Comparison of ENCODE assay signal across 16 cellular contexts in the genomic region with DNA sequence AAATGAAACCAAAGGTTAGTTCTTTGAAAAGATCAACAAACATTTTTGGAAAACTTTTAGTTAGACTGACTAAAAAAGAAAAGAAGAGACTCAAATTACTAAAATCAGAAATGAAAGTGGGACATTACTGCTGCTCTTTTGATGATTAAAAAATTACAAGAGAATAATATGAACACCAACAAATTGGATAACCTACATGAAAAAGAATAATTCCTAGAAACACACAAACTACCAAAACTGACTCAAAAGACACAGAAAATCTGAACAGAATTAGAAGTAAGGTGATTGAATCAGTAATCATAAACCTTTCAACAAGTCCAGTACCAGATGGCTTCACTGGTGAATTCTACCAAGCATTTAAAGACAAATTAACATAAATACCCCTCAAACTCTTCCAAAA. TPM values are rescaled to one million over a fixed set of nuclear protein-coding genes. Genes with fewer than 3 reads are reported as not detected.
DNase-seq lines count a peak whose midpoint lies in the region; ATAC-seq and TF ChIP-seq lines count a peak whose summit lies in the region.
"Had no signal": no experiment of that assay in that cellular context is flagged by ENCODE, and none has a peak within 500 bp of the region (broad histone marks: within the 10 kb centered on the region; RNA-seq: fewer than 3 reads in every experiment).

No MANE protein-coding gene starts in this region.

- peaks cover 5% of the 10 kb centered on the region for H3K36me3 Mint-ChIP-seq in MCF 10A (ENCODE audit: insufficient read depth, unreplicated experiment)
- peaks cover 15% of the 10 kb centered on the region for H3K36me3 Mint-ChIP-seq in T-cell
- H3K36me3 Mint-ChIP-seq in effector memory CD8-positive, alpha-beta T cell (ENCODE audit: insufficient read depth) = no peaks in the 10 kb centered on the region

- no peaks in the 10 kb centered on the region for H3K36me3 ChIP-seq in breast epithelium
- H3K36me3 ChIP-seq: prostate gland, thyroid gland had no signal

- no peaks in the 10 kb centered on the region for H3K4me1 ChIP-seq in breast epithelium
- H3K4me1 ChIP-seq: prostate gland had no signal

- DNase-seq in MCF 10A (ENCODE audit: unreplicated experiment) = no peak
- DNase-seq in breast epithelium (ENCODE audit: low spot score in 2 of 2) = no peak
- DNase-seq in T-cell = no peak
- DNase-seq in effector memory CD8-positive, alpha-beta T cell = no peak
- no peak for DNase-seq in GM13977 (ENCODE audit: low spot score)
- DNase-seq in HK-2 (ENCODE audit: unreplicated experiment) = no peak
- no peak for DNase-seq in RPMI8226
- DNase-seq: activated B cell treated with CpG ODN at 0.5 μM for 24 hours; activated effector memory CD4-positive, alpha-beta T cell treated with anti-CD3 and anti-CD28 coated beads, Interleukin-2, amount 50 U/mL, for 16 hours; AML-193; DMS79; NCI-H1092; NCI-H226; thyroid gland had no signal

- H3K4me3 ChIP-seq in breast epithelium = no peak overlapping the region
- H3K4me3 ChIP-seq: prostate gland, thyroid gland had no signal

- POLR2A ChIA-PET in MCF 10A (lab: Yijun Ruan, JAX) = interaction anchor here (0.7 kb wide), 1 partner anchor 125 kb away, joined by 3 read pairs; no protein-coding TSS in a partner anchor
- POLR2A ChIA-PET in T-cell (lab: Charles Lee) = interaction anchor here (0.6 kb wide), 2 partner anchors 132 to 465 kb away, joined by 3 read pairs; no protein-coding TSS in a partner anchor

- CTCF ChIA-PET in MCF 10A (lab: Yijun Ruan, JAX) (no interaction called here), T-cell (lab: Charles Lee) (no interaction called here)

- no peak for TF ChIP-seq POLR2A in breast epithelium (IDR thresholded peaks at IDR 0.05)

- intact Hi-C loops in MCF 10A (cut with micrococcal nuclease) (no loop called here), breast epithelium (cut with DNase I; ENCODE audit: low total_unique reads) (loop anchor here (2.0 kb wide), 1 partner anchor 14 kb away; no protein-coding TSS in a partner anchor)

- TF ChIP-seq CTCF in MCF 10A (IDR thresholded peaks at IDR 0.05; ENCODE audit: unreplicated experiment) (no peak), breast epithelium (IDR thresholded peaks at IDR 0.05) (no peak), GM13977 (IDR thresholded peaks at IDR 0.05; ENCODE audit: extremely low read depth, insufficient read depth, missing control alignments) (no peak)

- H3K27me3 Mint-ChIP-seq in MCF 10A (ENCODE audit: insufficient read depth, unreplicated experiment) = no peaks in the 10 kb centered on the region
- no peaks in the 10 kb centered on the region for H3K27me3 Mint-ChIP-seq in T-cell
- H3K27me3 Mint-ChIP-seq in effector memory CD8-positive, alpha-beta T cell = no peaks in the 10 kb centered on the region
- H3K27me3 Mint-ChIP-seq: activated B cell treated with CpG ODN at 0.5 μM for 24 hours had no signal

- in situ Hi-C loops in GM13977 (cut with MboI; ENCODE audit: low pct_unique_long_range_greater_than_20kb, low sequenced_read_pairs, unreplicated experiment) = no loop called here

- H3K9me3 Mint-ChIP-seq in MCF 10A (ENCODE audit: unreplicated experiment) (no peaks in the 10 kb centered on the region), T-cell (no peaks in the 10 kb centered on the region)
- no peaks in the 10 kb centered on the region for H3K9me3 Mint-ChIP-seq in effector memory CD8-positive, alpha-beta T cell

- H3K9me3 ChIP-seq in breast epithelium = no peaks in the 10 kb centered on the region
- H3K9me3 ChIP-seq: prostate gland, thyroid gland had no signal

- BruUV-seq in MCF 10A (replicated peaks; lab: Mats Ljungman, UMichigan) = no TSS peak

- no peak overlapping the region for H3K27ac ChIP-seq in breast epithelium
- H3K27ac ChIP-seq: prostate gland had no signal

- H3K27ac Mint-ChIP-seq in MCF 10A (ENCODE audit: low read depth, unreplicated experiment) (peak overlapping the region; percentile 11), T-cell (peak overlapping the region; percentile 50 to 83)
- H3K27ac Mint-ChIP-seq in effector memory CD8-positive, alpha-beta T cell = peak overlapping the region; percentile 4 to 42
- H3K27ac Mint-ChIP-seq: activated B cell treated with CpG ODN at 0.5 μM for 24 hours had no signal

- H3K4me1 Mint-ChIP-seq in MCF 10A (ENCODE audit: insufficient read depth, unreplicated experiment) (peaks cover 32% of the 10 kb centered on the region), T-cell (peaks cover 66 to 70% (median 69%) of the 10 kb centered on the region in 3 donors)
- peaks cover 22 to 55% of the 10 kb centered on the region in 2 donors for H3K4me1 Mint-ChIP-seq in effector memory CD8-positive, alpha-beta T cell (ENCODE audit: low read depth in 2 of 2)

- no peaks in the 10 kb centered on the region for H3K27me3 ChIP-seq in breast epithelium
- H3K27me3 ChIP-seq: thyroid gland had no signal

- H3K4me3 Mint-ChIP-seq in MCF 10A (ENCODE audit: unreplicated experiment) = peak overlapping the region; percentile 15
- peak overlapping the region; percentile 25 to 60 (median 58) for H3K4me3 Mint-ChIP-seq in T-cell
- peak overlapping the region; percentile 37 to 48 for H3K4me3 Mint-ChIP-seq in effector memory CD8-positive, alpha-beta T cell
- H3K4me3 Mint-ChIP-seq: activated B cell treated with CpG ODN at 0.5 μM for 24 hours had no signal

- ATAC-seq in T-cell (replicated peaks in 1 of 4) = no peak
- no peak for ATAC-seq in effector memory CD8-positive, alpha-beta T cell (replicated peaks)
- ATAC-seq in HG02759 (IDR thresholded peaks at IDR 0.05; ENCODE audit: unreplicated experiment) = no peak

RNA-seq across cellular contexts. Expression of gene KIFAP3, which starts 5.6 kb away (rescaled TPM):
- total RNA-seq in MCF 10A (2022) = 29.2 and 41.1 TPM in 2 replicates
- total RNA-seq in breast epithelium = 10 to 100 TPM; 29.0 to 41.1 (median 37.7) TPM
- total RNA-seq in T-cell = 10 to 100 TPM; 13.8 to 20.2 (median 16.6) TPM

Comparison
In these comparisons a context has a peak if more than half of its experiments do, and no peak if none do; other contexts are left out.
1. H3K27ac Mint-ChIP-seq: peak in every context shown above with its lines; median percentile 66 in T-cell; 23 in effector memory CD8-positive, alpha-beta T cell; 11 in MCF 10A.